28 cellular contexts compared by ENCODE assay signal in the genomic region with DNA sequence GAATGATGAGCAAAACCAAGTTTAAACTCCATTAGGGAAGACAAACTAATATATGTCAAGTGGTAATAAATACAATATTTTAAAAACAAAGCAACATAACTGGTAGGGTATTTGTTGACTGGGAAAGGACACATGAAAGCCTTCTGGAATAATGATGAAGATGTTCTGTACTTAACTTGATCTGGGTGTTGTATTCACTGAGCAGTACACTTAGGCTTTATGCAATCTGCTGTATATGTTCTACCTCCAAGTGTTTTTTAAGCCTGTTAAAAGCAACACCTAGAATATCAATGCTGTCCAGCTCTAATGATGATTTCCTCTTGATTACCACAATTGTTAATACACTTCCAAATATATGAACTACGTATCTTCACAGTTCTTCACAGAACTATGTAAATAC.
"Had no signal": no experiment of that assay in that cellular context is flagged by ENCODE, and none has a peak within 500 bp of the region (broad histone marks: within the 10 kb centered on the region; RNA-seq: fewer than 3 reads in every experiment).

No MANE protein-coding gene starts in this region.

- H3K27me3 Mint-ChIP-seq: naive B cell; stimulated activated naive B cell treated with anti-CD40 and anti-IgM and Interleukin-4, amounts not matched to agents 10 μg/mL and 1 μg/mL and 100 μg/mL, for 72 hours had no signal

- H3K4me3 ChIP-seq: heart left ventricle, left ventricle myocardium inferior, lung, right atrium auricular region, right lobe of liver, skin epidermis, stomach, testis, thyroid gland, upper lobe of right lung had no signal

- H3K27me3 ChIP-seq: heart left ventricle, right atrium auricular region, right lobe of liver, stomach, testis, thyroid gland, upper lobe of right lung had no signal

- H2AFZ ChIP-seq: parathyroid adenoma had no signal

- H3K9me3 ChIP-seq: testis, thyroid gland had no signal

- H3K27ac Mint-ChIP-seq: mesothelial cell of epicardium; nephron; stimulated activated naive B cell treated with anti-CD40 and anti-IgM and Interleukin-4, amounts not matched to agents 10 μg/mL and 1 μg/mL and 100 μg/mL, for 72 hours had no signal

- H3K4me3 Mint-ChIP-seq: mesothelial cell of epicardium; naive B cell; nephron; neural crest cell; stimulated activated naive B cell treated with anti-CD40 and anti-IgM and Interleukin-4, amounts not matched to agents 10 μg/mL and 1 μg/mL and 100 μg/mL, for 72 hours had no signal

- FAIRE-seq: islet of Langerhans, urothelium cell line had no signal

- H3K36me3 ChIP-seq: heart left ventricle, left ventricle myocardium inferior, right atrium auricular region, right lobe of liver, stomach, thyroid gland, upper lobe of right lung had no signal

- H3K4me1 ChIP-seq: testis had no signal

- H3K9ac ChIP-seq: parathyroid adenoma had no signal

- DNase-seq: heart left ventricle; hypothalamus; immature natural killer cell; left ventricle myocardium inferior; mesendoderm; naive B cell; nucleus accumbens; right lobe of liver; stimulated activated CD4-positive, alpha-beta T cell treated with anti-CD3 and anti-CD28 coated beads, Interleukin-12 subunit alpha, Interleukin-12 subunit beta, amount 100 ng/mL, for 4 hours; stimulated activated CD4-positive, alpha-beta T cell treated with anti-CD3 and anti-CD28 coated beads, Interleukin-15, amount 100 ng/mL, for 24 hours; stimulated activated CD4-positive, alpha-beta T cell treated with anti-CD3 and anti-CD28 coated beads, Interleukin-2, amount 100 ng/mL, for 24 hours; stimulated activated CD4-positive, alpha-beta T cell treated with anti-CD3 and anti-CD28 coated beads, Interleukin-4, amount 100 ng/mL, for 1 hour; stimulated activated naive B cell treated with anti-CD40 and anti-IgM and Interleukin-4, amounts not matched to agents 10 μg/mL and 1 μg/mL and 100 μg/mL, for 72 hours; stimulated activated naive CD8-positive, alpha-beta T cell treated with anti-CD3 and anti-CD28 coated beads, Interleukin-15, Interleukin-2, amounts not matched to agents 100 U/mL and 50 U/mL, for 24 hours; stomach; testis; thyroid gland; trophoblast cell; upper lobe of right lung had no signal

- H3K27ac ChIP-seq: heart left ventricle, left ventricle myocardium inferior, parathyroid adenoma, right atrium auricular region, right lobe of liver, skin epidermis, stomach, testis, thyroid gland, upper lobe of right lung had no signal

- ATAC-seq: heart left ventricle; right lobe of liver; stimulated activated naive B cell treated with anti-CD40 and anti-IgM and Interleukin-4, amounts not matched to agents 10 μg/mL and 1 μg/mL and 100 μg/mL, for 72 hours; stimulated activated naive CD8-positive, alpha-beta T cell treated with anti-CD3 and anti-CD28 coated beads, Interleukin-15, Interleukin-2, amounts not matched to agents 100 U/mL and 50 U/mL, for 24 hours; upper lobe of right lung had no signal
